8 cellular contexts compared by ENCODE assay signal in the genomic region with DNA sequence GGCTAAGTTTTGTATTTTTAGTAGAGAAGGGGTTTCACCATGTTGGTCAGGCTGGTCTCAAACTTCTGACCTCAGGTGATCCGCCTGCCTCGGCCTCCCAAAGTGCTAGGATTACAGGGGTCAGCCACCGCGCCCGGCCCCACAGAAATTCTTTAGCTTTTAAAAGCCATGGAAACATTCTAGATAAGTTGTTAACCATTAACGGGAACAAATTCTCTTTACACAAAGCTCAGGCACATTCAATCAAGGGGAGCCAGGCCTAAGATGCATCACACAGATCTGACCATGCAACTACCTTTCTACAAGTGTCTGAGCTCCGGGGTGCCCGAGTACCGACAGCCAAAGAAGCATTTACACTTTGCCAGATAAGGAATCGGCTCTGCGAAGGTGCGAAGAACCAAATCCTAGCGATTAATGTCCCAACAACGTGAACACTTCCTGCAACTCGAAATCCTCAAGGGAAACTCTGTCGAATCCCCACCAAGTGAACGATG. TPM values are rescaled to one million over a fixed set of nuclear protein-coding genes. Genes with fewer than 3 reads are reported as not detected.
DNase-seq lines count a peak whose midpoint lies in the region; ATAC-seq and TF ChIP-seq lines count a peak whose summit lies in the region.

No MANE protein-coding gene starts in this region.

- H3K79me2 ChIP-seq in PC-3 (ENCODE audit: low read length) = peaks cover 98% of the 10 kb centered on the region

- H3K4me3 Mint-ChIP-seq in progenitor cell of endocrine pancreas (ENCODE audit: low read depth) = peak overlapping the region; percentile 89

- ATAC-seq in PC-3 = no peak
- no peak for ATAC-seq in HG02798 (IDR thresholded peaks at IDR 0.05; ENCODE audit: poor library complexity, unreplicated experiment)

- BruUV-seq in PC-3 (replicated peaks; lab: Mats Ljungman, UMichigan) = TSS peak; percentile 61

- H3K36me3 Mint-ChIP-seq in progenitor cell of endocrine pancreas (ENCODE audit: insufficient read depth) = peaks cover 23% of the 10 kb centered on the region

- H3K4me2 ChIP-seq in PC-3 (ENCODE audit: low read length) = peak overlapping the region; percentile 100

- peak; percentile 7 for DNase-seq in Caki2 (ENCODE audit: low read depth)
- DNase-seq in PC-3 = no peak
- no peak for DNase-seq in esophagus squamous epithelium (lab: John Stamatoyannopoulos, UW)
- DNase-seq in progenitor cell of endocrine pancreas (ENCODE audit: low spot score, unreplicated experiment) = no peak
- no peak for DNase-seq in stimulated activated CD4-positive, alpha-beta T cell treated with anti-CD3 and anti-CD28 coated beads, Interleukin-2, amount 100 ng/mL, for 48 hours
- DNase-seq in NCI-H146 treated with DMSO at 0.1 percent for 48 hours (lab: John Stamatoyannopoulos, UW; ENCODE audit: unreplicated experiment) = no peak
- no peak for DNase-seq in NCI-H226

- peaks cover 18% of the 10 kb centered on the region for H3K4me1 ChIP-seq in PC-3 (ENCODE audit: insufficient read depth, low read length)
- H3K4me1 ChIP-seq in esophagus squamous epithelium = peaks cover 11 to 43% (median 18%) of the 10 kb centered on the region in 3 donors

- TF ChIP-seq CTCF in PC-3 (conservative IDR thresholded peaks at IDR 0.05; ENCODE audit: low read depth, low read length) = no peak
- TF ChIP-seq CTCF in esophagus squamous epithelium (IDR thresholded peaks at IDR 0.05) = no peak
- TF ChIP-seq CTCF in progenitor cell of endocrine pancreas (IDR thresholded peaks at IDR 0.05; ENCODE audit: unreplicated experiment) = no peak

- no peaks in the 10 kb centered on the region for H3F3A ChIP-seq in PC-3 (ENCODE audit: low read length, unreplicated experiment)

- H3K4me3 ChIP-seq in PC-3 (ENCODE audit: low read length) (peak overlapping the region; percentile 99), esophagus squamous epithelium (peak overlapping the region; percentile 78 to 98 (median 96))

- H3K27me3 Mint-ChIP-seq in progenitor cell of endocrine pancreas = no peaks in the 10 kb centered on the region

- WGBS in esophagus squamous epithelium, 2 donors = 19 to 24% methylated on average over 15 of the region's 17 CpGs

- in situ Hi-C loops in Caki2 (cut with HindIII; ENCODE audit: low pct_unique_long_range_greater_than_20kb, low sequenced_read_pairs) = no loop called here

- H3K9me2 ChIP-seq in PC-3 (replicated peaks; ENCODE audit: low read length) = no peaks in the 10 kb centered on the region

- H3K9me3 ChIP-seq in PC-3 (ENCODE audit: low read length) = no peaks in the 10 kb centered on the region
- no peaks in the 10 kb centered on the region for H3K9me3 ChIP-seq in esophagus squamous epithelium

- H3K27ac ChIP-seq in PC-3 (ENCODE audit: low read length) = no peak overlapping the region
- H3K27ac ChIP-seq in esophagus squamous epithelium = peak overlapping the region in 3 of 4 donors; percentile 91 to 95 (median 94)

- H2AFZ ChIP-seq in PC-3 (ENCODE audit: low read length) = peak overlapping the region; percentile 73; the same call in 1 of the 2 replicates

- peaks cover 44% of the 10 kb centered on the region for H4K20me1 ChIP-seq in PC-3 (ENCODE audit: low read length)

- H3K36me3 ChIP-seq in PC-3 (ENCODE audit: low read depth, low read length) (peaks cover 22% of the 10 kb centered on the region), esophagus squamous epithelium (peaks cover 5 to 58% (median 13%) of the 10 kb centered on the region in 3 donors)

- no peaks in the 10 kb centered on the region for H3K27me3 ChIP-seq in PC-3 (ENCODE audit: low read length)
- no peaks in the 10 kb centered on the region for H3K27me3 ChIP-seq in esophagus squamous epithelium

- CTCF ChIA-PET in PC-3 (lab: Charles Lee) = no interaction called here

- peaks cover 37% of the 10 kb centered on the region for H3K4me1 Mint-ChIP-seq in progenitor cell of endocrine pancreas (ENCODE audit: low read depth)

- TF ChIP-seq POLR2A in esophagus squamous epithelium (IDR thresholded peaks at IDR 0.05) = no peak

- POLR2A ChIA-PET in PC-3 (lab: Charles Lee; ENCODE audit: unreplicated experiment) = interaction anchor here (0.5 kb wide), 1 partner anchor 118 kb away, joined by 3 read pairs; no protein-coding TSS in a partner anchor

- intact Hi-C loops in PC-3 (cut with micrococcal nuclease) = no loop called here
- intact Hi-C loops in esophagus squamous epithelium (cut with DNase I) = no loop called here

- H3K27ac Mint-ChIP-seq in progenitor cell of endocrine pancreas = peak overlapping the region; percentile 98

- no peaks in the 10 kb centered on the region for H3K9me3 Mint-ChIP-seq in progenitor cell of endocrine pancreas (ENCODE audit: low read depth)

- H3K9ac ChIP-seq in PC-3 (ENCODE audit: low read length) = peak overlapping the region; percentile 99

RNA-seq across cellular contexts. Expression of a gene that starts 1.0 kb away (rescaled TPM):
- total RNA-seq in Caki2 (2014; rRNA removed; shearing (Covaris generic); ENCODE audit: low replicate concordance) = 56.4 and 86.9 TPM in 2 replicates
- 42.6 and 46.1 TPM in 2 replicates for total RNA-seq in PC-3 (2014; rRNA removed)
- total RNA-seq in esophagus squamous epithelium = 10 to 100 TPM; 18.7 to 32.4 (median 23.9) TPM
- 45.2 and 48.7 TPM in 2 replicates for total RNA-seq in progenitor cell of endocrine pancreas

RNA-seq across cellular contexts. Expression of a gene that starts 1.2 kb away (rescaled TPM):
- 914 and 925 TPM in 2 replicates for total RNA-seq in Caki2 (2014; rRNA removed; shearing (Covaris generic); ENCODE audit: low replicate concordance)
- total RNA-seq in PC-3 (2014; rRNA removed) (539 and 598 TPM in 2 replicates), esophagus squamous epithelium (100 to 1,000 TPM; 497 to 580 (median 549) TPM), progenitor cell of endocrine pancreas (466 and 513 TPM in 2 replicates)

RNA-seq across cellular contexts. Expression of a gene that starts 47.4 kb away (rescaled TPM):
- 25.9 and 27.2 TPM in 2 replicates for total RNA-seq in Caki2 (2014; rRNA removed; shearing (Covaris generic); ENCODE audit: low replicate concordance)
- 64.6 and 71.0 TPM in 2 replicates for total RNA-seq in PC-3 (2014; rRNA removed)
- total RNA-seq in esophagus squamous epithelium = 10 to 100 TPM in 1 of 4 donors, 1 to 10 TPM in 3; 3.8 to 24.8 (median 6.4) TPM
- 0.42 and 0.65 TPM in 2 replicates for total RNA-seq in progenitor cell of endocrine pancreas
